In the genomic region with DNA sequence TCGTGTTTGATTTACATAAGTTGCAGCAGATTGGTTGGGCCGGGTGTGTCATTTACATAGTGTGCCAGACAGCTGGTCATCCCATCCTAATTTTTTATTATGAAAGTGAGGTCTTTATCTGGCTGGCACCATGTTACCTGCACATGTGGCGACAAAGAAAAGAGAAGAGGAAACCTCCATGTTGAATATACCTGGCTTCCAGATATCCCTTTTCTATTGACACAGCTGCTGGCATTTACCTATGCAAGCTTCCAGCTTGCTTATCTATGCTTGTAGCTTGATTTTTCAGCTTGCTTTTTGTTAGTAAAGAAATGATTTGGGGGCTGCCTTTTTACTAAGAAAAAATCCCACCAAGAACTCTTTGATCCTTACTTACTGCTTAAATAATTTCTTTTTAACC, we compare ENCODE assay signal across 9 cellular contexts.
"Had no signal": no experiment of that assay in that cellular context is flagged by ENCODE, and none has a peak within 500 bp of the region (broad histone marks: within the 10 kb centered on the region; RNA-seq: fewer than 3 reads in every experiment).

No MANE protein-coding gene starts in this region.

- DNase-seq: activated CD4-positive, alpha-beta memory T cell treated with anti-CD3 and anti-CD28 coated beads, Interleukin-2, amount 10 ng/mL, durations not matched to agents 7 days and 5 days; activated CD4-positive, alpha-beta T cell treated with anti-CD3 and anti-CD28 coated beads for 4 hours; activated effector memory CD4-positive, alpha-beta T cell treated with Interleukin-2 at 50 U/mL for 16 hours; activated naive CD4-positive, alpha-beta T cell treated with anti-CD3 and anti-CD28 coated beads, Interleukin-2, amount 50 U/mL, for 16 hours; activated T-cell treated with anti-CD3 and anti-CD28 coated beads, Interleukin-2, amount 50 U/mL, for 4 hours; erythroblast; left colon; mammary epithelial cell; right lobe of liver had no signal
